ENCODE assay signal across 1 cellular context in genomic region chr1:207463571-207463970, GRCh38.
A peak's percentile ranks its signal among the peaks of the same experiment; 100 is the strongest.
TF ChIP-seq lines count a peak whose summit lies in the region.

No MANE protein-coding gene starts in this region.

TF ChIP-seq in HEK293, 187 proteins besides CTCF, POLR2A, EP300 and RAD21:
- TF ChIP-seq KLF9 (tag by site-specific recombination; IDR thresholded peaks at IDR 0.05; ENCODE audit: low read depth) (no peak), FEZF1 (tag by site-specific recombination; IDR thresholded peaks at IDR 0.05) (peak; percentile 36), PATZ1 (tag by site-specific recombination; IDR thresholded peaks at IDR 0.05) (no peak), AEBP2 (tag by site-specific recombination; IDR thresholded peaks at IDR 0.05; ENCODE audit: borderline replicate concordance) (no peak), ZNF571 (tag by site-specific recombination; IDR thresholded peaks at IDR 0.05) (no peak), EGR2 (tag by site-specific recombination; IDR thresholded peaks at IDR 0.05; ENCODE audit: low read depth) (no peak), SP7 (tag by site-specific recombination; IDR thresholded peaks at IDR 0.05) (peak; percentile 70), ZSCAN16 (tag by site-specific recombination; IDR thresholded peaks at IDR 0.05) (no peak), ZNF560 (tag by site-specific recombination; IDR thresholded peaks at IDR 0.05; ENCODE audit: borderline replicate concordance) (no peak), ZNF610 (tag by site-specific recombination; IDR thresholded peaks at IDR 0.05; ENCODE audit: borderline replicate concordance) (no peak), ZXDB (tag by site-specific recombination; IDR thresholded peaks at IDR 0.05) (0 out of 2 replicates have a peak, but pooled peaks have one; percentile 16), TSHZ1 (tag by site-specific recombination; IDR thresholded peaks at IDR 0.05; ENCODE audit: borderline replicate concordance) (no peak)
